26 cellular contexts compared by ENCODE assay signal in the genomic region with DNA sequence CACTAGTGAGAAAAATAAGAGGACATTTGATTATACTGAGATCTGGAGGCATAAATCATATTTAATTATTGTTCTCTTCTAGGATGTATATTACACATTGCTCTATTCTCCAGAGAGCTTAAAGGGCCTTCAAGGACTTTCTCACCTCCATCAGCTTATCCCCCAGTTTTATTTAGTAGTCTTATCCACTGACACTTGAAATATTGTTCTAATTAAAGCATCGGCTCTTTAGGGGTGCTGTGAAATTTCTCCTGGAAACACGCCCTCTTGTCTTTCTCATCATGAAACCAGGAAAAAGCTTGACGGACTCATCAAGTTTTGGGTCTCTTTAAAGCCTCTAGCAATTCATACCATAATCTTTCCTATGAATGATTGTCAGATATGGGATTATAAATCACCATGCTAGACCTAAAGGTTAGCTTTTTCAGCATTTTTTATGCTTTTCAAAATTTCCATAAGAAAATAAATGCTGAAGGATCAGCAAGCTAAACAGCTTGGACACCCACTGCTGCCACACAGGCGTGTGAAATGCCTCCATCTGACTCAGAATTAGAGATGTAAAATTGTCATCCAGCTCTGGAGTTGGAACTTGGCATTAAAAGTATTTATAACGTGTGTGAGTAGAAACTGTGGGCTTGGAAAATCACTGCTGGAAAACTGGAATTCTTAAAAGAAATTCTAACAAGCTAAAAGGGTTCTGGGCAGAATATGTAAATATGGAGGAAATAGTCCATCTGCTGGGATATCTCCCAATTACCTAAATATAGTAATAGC.
DNase-seq lines count a peak whose midpoint lies in the region; ATAC-seq and TF ChIP-seq lines count a peak whose summit lies in the region.
"Had no signal": no experiment of that assay in that cellular context is flagged by ENCODE, and none has a peak within 500 bp of the region (broad histone marks: within the 10 kb centered on the region; RNA-seq: fewer than 3 reads in every experiment).

No MANE protein-coding gene starts in this region.

- H3K4me1 ChIP-seq in right cardiac atrium (ENCODE audit: control insufficient read depth, insufficient read depth, low read length), result no peaks in the 10 kb centered on the region
- H3K4me1 ChIP-seq: foreskin keratinocyte, tibial artery had no signal

- peak overlapping the region; percentile 5 for H3K27ac ChIP-seq in right cardiac atrium (ENCODE audit: low read length)
- H3K27ac ChIP-seq: BLaER1 treated with 17β-estradiol and CSF1 and Interleukin-3, amounts not matched to agents 10 nM and 100 nM; epithelial cell of prostate; foreskin keratinocyte; neutrophil; tibial artery; vagina had no signal

- TF ChIP-seq CTCF in AG10803 (conservative IDR thresholded peaks at IDR 0.05; ENCODE audit: low read length), result no peak

- ATAC-seq in right cardiac atrium, result peak in 1 of 2 donors; percentile 64
- ATAC-seq: foreskin keratinocyte, sciatic nerve had no signal

- intact Hi-C loops in right cardiac atrium (cut with DNase I), result loop anchor here in 1 of 4 donors (10.0 kb wide), 1 partner anchor 210 kb away; no protein-coding TSS in a partner anchor

- H3K4me3 ChIP-seq in AG10803 (ENCODE audit: low read length) (no peak overlapping the region), right cardiac atrium (ENCODE audit: low read length) (no peak overlapping the region)
- H3K4me3 ChIP-seq: BLaER1 treated with 17β-estradiol and CSF1 and Interleukin-3, amounts not matched to agents 10 nM and 100 nM; tibial artery; vagina had no signal

- WGBS in right cardiac atrium, result 42% methylated on average over 5 of the region's 5 CpGs

- DNase-seq in AG10803 (ENCODE audit: low read depth), result peak; percentile 15
- peak; percentile 14 for DNase-seq in HCEC 1CT
- peak; percentile 16 for DNase-seq in dedifferentiated amniotic fluid mesenchymal stem cell (ENCODE audit: extremely low spot score)
- DNase-seq in right cardiac atrium, result no peak
- DNase-seq in NCI-H1694 (lab: John Stamatoyannopoulos, UW), result no peak
- DNase-seq in midbrain (lab: John Stamatoyannopoulos, UW), result no peak
- no peak for DNase-seq in COLO829 (ENCODE audit: low spot score)
- DNase-seq in NCI-H1417 treated with DMSO at 0.1 percent for 48 hours (lab: John Stamatoyannopoulos, UW), result no peak
- DNase-seq: ACHN; activated CD4-positive, alpha-beta T cell treated with anti-CD3 and anti-CD28 coated beads for 4 hours; activated T-cell treated with anti-CD3 and anti-CD28 coated beads for 4 hours; effector CD4-positive, alpha-beta T cell; foreskin keratinocyte; GDM1; kidney; naive B cell; NCI-H1105; NCI-H1930; NCI-H526; stimulated activated CD4-positive, alpha-beta T cell treated with anti-CD3 and anti-CD28 coated beads, Interleukin-4, amount 100 ng/mL, for 24 hours; tibial artery had no signal

- no peaks in the 10 kb centered on the region for H3K27me3 ChIP-seq in right cardiac atrium (ENCODE audit: control insufficient read depth, insufficient read depth)
- H3K27me3 ChIP-seq: BLaER1 treated with 17β-estradiol and CSF1 and Interleukin-3, amounts not matched to agents 10 nM and 100 nM; foreskin keratinocyte; neutrophil; tibial artery; vagina had no signal

- H3K9me3 ChIP-seq in right cardiac atrium (ENCODE audit: control insufficient read depth, low read length), result no peaks in the 10 kb centered on the region
- H3K9me3 ChIP-seq: neutrophil, tibial artery, vagina had no signal

Comparison
In these comparisons a context has a peak if more than half of its experiments do, and no peak if none do; other contexts are left out.
1. DNase-seq: peak in AG10803 (single experiment), HCEC 1CT (single experiment) and dedifferentiated amniotic fluid mesenchymal stem cell (single experiment); none in right cardiac atrium (0 of 3), NCI-H1694 (single experiment), midbrain (single experiment), COLO829 (single experiment) and NCI-H1417 treated with DMSO at 0.1 percent for 48 hours (single experiment).